Comparison of ENCODE assay signal across 1 cellular context in genomic region chr7:2934984-2935740, GRCh38.
TF ChIP-seq lines count a peak whose summit lies in the region.

No MANE protein-coding gene starts in this region.

TF ChIP-seq in GM12878, 131 proteins besides CTCF, POLR2A, EP300 and RAD21:
- TF ChIP-seq ESRRA (IDR thresholded peaks at IDR 0.05; ENCODE audit: low read length) (no peak), SP1 (IDR thresholded peaks at IDR 0.05; ENCODE audit: low read depth, low read length) (no peak), ETV6 (conservative IDR thresholded peaks at IDR 0.05 in 1 of 2, IDR thresholded peaks at IDR 0.05 in 1 of 2; ENCODE audit: borderline replicate concordance in 1 of 2, low read depth in 1 of 2) (no peak), HDAC6 (IDR thresholded peaks at IDR 0.05; ENCODE audit: unreplicated experiment) (no peak), HSF1 (IDR thresholded peaks at IDR 0.05; ENCODE audit: low read depth, low read length) (no peak), MYB (IDR thresholded peaks at IDR 0.05; ENCODE audit: borderline replicate concordance, low read depth, low read length) (no peak)
